20 cellular contexts compared by ENCODE assay signal in genomic region chr6:132843316-132844040, GRCh38. TPM values are rescaled to one million over a fixed set of nuclear protein-coding genes. Genes with fewer than 3 reads are reported as not detected.
DNase-seq lines count a peak whose midpoint lies in the region; ATAC-seq, FAIRE-seq and TF ChIP-seq lines count a peak whose summit lies in the region.
"Had no signal": no experiment of that assay in that cellular context is flagged by ENCODE, and none has a peak within 500 bp of the region (broad histone marks: within the 10 kb centered on the region; RNA-seq: fewer than 3 reads in every experiment).

No MANE protein-coding gene starts in this region.

- intact Hi-C loops in activated CD8-positive, alpha-beta T cell treated with anti-CD3 and anti-CD28 coated beads for 36 hours (cut with micrococcal nuclease): no loop called here

- CTCF ChIA-PET in HEK293T (lab: Yijun Ruan, JAX): no interaction called here
- CTCF ChIA-PET in H1 (lab: Charles Lee; ENCODE audit: partially characterized antibody): interaction anchor here (3.7 kb wide), 1 partner anchor 12 kb away, joined by 17 read pairs; no protein-coding TSS in a partner anchor
- CTCF ChIA-PET in activated CD8-positive, alpha-beta T cell treated with anti-CD3 and anti-CD28 coated beads for 36 hours (lab: Charles Lee): no interaction called here

- H3K79me1 ChIP-seq in H1 (ENCODE audit: low read depth, low read length): no peaks in the 10 kb centered on the region
- no peaks in the 10 kb centered on the region for H3K79me1 ChIP-seq in mesendoderm (ENCODE audit: low read length)

- H2BK15ac ChIP-seq in H1 (ENCODE audit: low read length) (no peak overlapping the region), mesendoderm (replicated peaks; ENCODE audit: low read depth) (no peak overlapping the region)

- ATAC-seq in activated CD8-positive, alpha-beta T cell treated with anti-CD3 and anti-CD28 coated beads for 36 hours: no peak
- ATAC-seq: HCT116 had no signal

- no peak overlapping the region for H3K4me3 Mint-ChIP-seq in activated CD8-positive, alpha-beta T cell treated with anti-CD3 and anti-CD28 coated beads for 36 hours
- H3K4me3 Mint-ChIP-seq: CD4-positive, CD25-positive, alpha-beta regulatory T cell had no signal

- POLR2A ChIA-PET in HEK293T (lab: Yijun Ruan, JAX) (no interaction called here), H1 (lab: Charles Lee; ENCODE audit: partially characterized antibody) (interaction anchor here (0.9 to 1.5 kb wide), 3 partner anchors 25 to 29 kb away, joined by 3 to 4 read pairs (median 3); partner anchors contain the start of gene RPS12)
- POLR2A ChIA-PET in activated CD8-positive, alpha-beta T cell treated with anti-CD3 and anti-CD28 coated beads for 36 hours (lab: Charles Lee): no interaction called here

- TF ChIP-seq POLR2A in H1 (IDR thresholded peaks at IDR 0.05; ENCODE audit: control extremely low read depth in 1 of 2, low read depth in 2 of 2, low read length in 2 of 2): no peak

- H3K36me3 ChIP-seq in H1 (ENCODE audit: control insufficient read depth in 2 of 4, insufficient read depth in 4 of 4, low read length in 3 of 4) (no peaks in the 10 kb centered on the region), mesendoderm (ENCODE audit: control insufficient read depth, insufficient read depth, low read length) (no peaks in the 10 kb centered on the region)
- H3K36me3 ChIP-seq: BE2C had no signal

- H3K4ac ChIP-seq in H1 (replicated peaks; ENCODE audit: insufficient read length, low read depth, low read length) (no peak overlapping the region), mesendoderm (ENCODE audit: low read depth, low read length) (no peak overlapping the region)

- 88% methylated on average over 8 of the region's 8 CpGs; no CpG with 5 or more reads in 1 of the 2 experiments for WGBS in H1 (ENCODE audit: extremely low coverage in 1 of 2, insufficient coverage in 1 of 2, insufficient read length in 1 of 2, insufficient replicate concordance in 2 of 2, low coverage in 1 of 2, low lambda C conversion rate in 2 of 2, missing lambda C conversion rate in 1 of 2), 2 experiments
- no CpG with 5 or more reads among the region's 8 CpGs for WGBS in mesendoderm (ENCODE audit: extremely low coverage, insufficient coverage, low lambda C conversion rate)

- H4K5ac ChIP-seq in H1 (ENCODE audit: insufficient read length, low read depth, low read length) (no peak overlapping the region), mesendoderm (ENCODE audit: low read length) (no peak overlapping the region)

- H3K4me1 Mint-ChIP-seq in activated CD8-positive, alpha-beta T cell treated with anti-CD3 and anti-CD28 coated beads for 36 hours (ENCODE audit: low read depth): no peaks in the 10 kb centered on the region
- H3K4me1 Mint-ChIP-seq: CD4-positive, CD25-positive, alpha-beta regulatory T cell had no signal

- no peak overlapping the region for H3K4me3 ChIP-seq in H1 (ENCODE audit: extremely low read depth in 1 of 4, insufficient read depth in 2 of 4, low read depth in 3 of 4, low read length in 4 of 4)
- H3K4me3 ChIP-seq in mesendoderm (ENCODE audit: low read length): no peak overlapping the region
- H3K4me3 ChIP-seq: GM23248 had no signal

- H3K4me1 ChIP-seq in H1 (replicated peaks in 1 of 4; ENCODE audit: control insufficient read depth in 3 of 4, insufficient read depth in 4 of 4, low read length in 3 of 4) (peaks cover 0 to 2% (median 0%) of the 10 kb centered on the region in 4 experiments; a peak in 2 of 7 replicates), mesendoderm (ENCODE audit: control insufficient read depth, low read depth, low read length) (no peaks in the 10 kb centered on the region)
- H3K4me1 ChIP-seq: BE2C had no signal

- H3K9me3 Mint-ChIP-seq in activated CD8-positive, alpha-beta T cell treated with anti-CD3 and anti-CD28 coated beads for 36 hours: no peaks in the 10 kb centered on the region
- H3K9me3 Mint-ChIP-seq: CD4-positive, CD25-positive, alpha-beta regulatory T cell had no signal

- H3K27ac Mint-ChIP-seq in activated CD8-positive, alpha-beta T cell treated with anti-CD3 and anti-CD28 coated beads for 36 hours: no peak overlapping the region

- no peak overlapping the region for H3K56ac ChIP-seq in H1 (replicated peaks; ENCODE audit: insufficient read length, low read depth, low read length)
- no peak overlapping the region for H3K56ac ChIP-seq in mesendoderm (ENCODE audit: low read length)

- no peak overlapping the region for H3K23ac ChIP-seq in H1 (ENCODE audit: insufficient read length)
- no peak overlapping the region for H3K23ac ChIP-seq in mesendoderm (ENCODE audit: low read length)

- H3K27ac ChIP-seq in H1 (ENCODE audit: low read depth, low read length) (no peak overlapping the region), mesendoderm (ENCODE audit: low read depth, low read length) (no peak overlapping the region)
- H3K27ac ChIP-seq: GM23248 had no signal

- H2BK120ac ChIP-seq in H1 (replicated peaks; ENCODE audit: low read depth, low read length): no peak overlapping the region
- H2BK120ac ChIP-seq in mesendoderm (ENCODE audit: low read depth, low read length): peak overlapping the region; percentile 12

- no peaks in the 10 kb centered on the region for H4K20me1 ChIP-seq in H1 (replicated peaks in 1 of 2; ENCODE audit: control insufficient read depth in 1 of 2, insufficient read depth in 2 of 2, low read length in 2 of 2)

- no peak overlapping the region for H2AFZ ChIP-seq in H1 (ENCODE audit: low read length)
- H2AFZ ChIP-seq: GM23248 had no signal

- no peak overlapping the region for H2BK12ac ChIP-seq in H1 (ENCODE audit: low read depth, low read length)

- H3K79me2 ChIP-seq in H1 (ENCODE audit: control insufficient read depth in 1 of 2, insufficient read depth in 2 of 2, low read length in 2 of 2): no peaks in the 10 kb centered on the region
- no peaks in the 10 kb centered on the region for H3K79me2 ChIP-seq in mesendoderm (ENCODE audit: control insufficient read depth, insufficient read depth, low read length)

- H3K4me2 ChIP-seq in H1 (ENCODE audit: insufficient read depth in 1 of 2, low read depth in 2 of 2, low read length in 2 of 2): peak overlapping the region in 1 of 2 experiments; percentile 10; a peak in 1 of 4 replicates
- no peak overlapping the region for H3K4me2 ChIP-seq in mesendoderm (ENCODE audit: low read length)

- no peak for DNase-seq in HEK293T (ENCODE audit: extremely low spot score)
- DNase-seq in NCI-H146 (lab: John Stamatoyannopoulos, UW): peak; percentile 71
- no peak for DNase-seq in H1 (ENCODE audit: low read depth in 1 of 2, low spot score in 2 of 2)
- DNase-seq in mesendoderm: no peak
- DNase-seq in stimulated activated CD4-positive, alpha-beta T cell treated with anti-CD3 and anti-CD28 coated beads, Interleukin-2, amount 100 ng/mL, for 48 hours: no peak
- no peak for DNase-seq in superior temporal gyrus (ENCODE audit: extremely low spot score)
- no peak for DNase-seq in activated CD8-positive, alpha-beta T cell treated with anti-CD3 and anti-CD28 coated beads for 36 hours
- no peak for DNase-seq in activated naive CD4-positive, alpha-beta T cell (lab: John Stamatoyannopoulos, UW)
- DNase-seq: ACHN; BE2C; C1 segment of cervical spinal cord; CD4-positive, CD25-positive, alpha-beta regulatory T cell; DMS153; DMS79; GDM1; GM23248; H7 had no signal

- H3K27me3 Mint-ChIP-seq in activated CD8-positive, alpha-beta T cell treated with anti-CD3 and anti-CD28 coated beads for 36 hours: peaks cover 1% of the 10 kb centered on the region

- H3K36me3 Mint-ChIP-seq in activated CD8-positive, alpha-beta T cell treated with anti-CD3 and anti-CD28 coated beads for 36 hours (ENCODE audit: low read depth): no peaks in the 10 kb centered on the region
- H3K36me3 Mint-ChIP-seq: CD4-positive, CD25-positive, alpha-beta regulatory T cell had no signal

- H3K9me3 ChIP-seq in H1 (ENCODE audit: insufficient read depth in 2 of 2, low read depth in 1 of 2, low read length in 1 of 2): no peaks in the 10 kb centered on the region
- H3K9me3 ChIP-seq: BE2C had no signal

- no peak overlapping the region for H3K18ac ChIP-seq in H1 (ENCODE audit: extremely low read depth, low read length)
- no peak overlapping the region for H3K18ac ChIP-seq in mesendoderm (ENCODE audit: low read length)

- no peak for TF ChIP-seq EP300 in H1 (IDR thresholded peaks at IDR 0.05; ENCODE audit: borderline replicate concordance in 1 of 2, low read depth in 2 of 2, low read length in 2 of 2)

- no peak overlapping the region for H4K8ac ChIP-seq in H1 (ENCODE audit: extremely low read depth, insufficient read depth, low read length)
- H4K8ac ChIP-seq in mesendoderm (ENCODE audit: low read depth, low read length): no peak overlapping the region

- no peak overlapping the region for H4K91ac ChIP-seq in H1 (replicated peaks; ENCODE audit: insufficient read length, low read length)

- no peak for TF ChIP-seq RAD21 in H1 (IDR thresholded peaks at IDR 0.05 in 1 of 2, conservative IDR thresholded peaks at IDR 0.05 in 1 of 2; ENCODE audit: low read depth in 2 of 2, low read length in 2 of 2)

- H3K9ac ChIP-seq in H1 (replicated peaks in 1 of 4; ENCODE audit: extremely low read depth in 1 of 4, low read depth in 3 of 4, low read length in 3 of 4) (no peak overlapping the region), mesendoderm (ENCODE audit: low read length) (no peak overlapping the region)
- H3K9ac ChIP-seq: GM23248 had no signal

- H2BK5ac ChIP-seq in H1 (ENCODE audit: low read depth, low read length): no peak overlapping the region
- H2BK5ac ChIP-seq in mesendoderm (ENCODE audit: low read length): no peak overlapping the region

- no peak overlapping the region for H3K14ac ChIP-seq in H1 (ENCODE audit: insufficient read length)

- no peaks in the 10 kb centered on the region for H3K23me2 ChIP-seq in H1 (ENCODE audit: low read depth, low read length)

- H2BK20ac ChIP-seq in H1 (ENCODE audit: low read length): no peak overlapping the region

- TF ChIP-seq CTCF in H1 (IDR thresholded peaks at IDR 0.05; ENCODE audit: control extremely low read depth in 1 of 3, insufficient read depth in 1 of 3, low read depth in 1 of 3, low read length in 3 of 3): no peak
- TF ChIP-seq CTCF in activated CD8-positive, alpha-beta T cell treated with anti-CD3 and anti-CD28 coated beads for 36 hours (IDR thresholded peaks at IDR 0.05): no peak

- peak; percentile 57 for FAIRE-seq in H1 (lab: Jason Lieb, UNC)
- FAIRE-seq: GM12892, GM18507 had no signal

- H3K27me3 ChIP-seq in H1 (replicated peaks in 1 of 4; ENCODE audit: control insufficient read depth in 3 of 4, extremely low read depth in 1 of 4, insufficient read depth in 3 of 4, low read length in 3 of 4): no peaks in the 10 kb centered on the region
- H3K27me3 ChIP-seq in mesendoderm (ENCODE audit: insufficient read depth, low read length, poor library complexity): no peaks in the 10 kb centered on the region
- H3K27me3 ChIP-seq: BE2C had no signal

- H2AK5ac ChIP-seq in H1 (ENCODE audit: low read depth, low read length) (no peak overlapping the region), mesendoderm (ENCODE audit: low read length) (no peak overlapping the region)

RNA-seq across cellular contexts. Expression of gene RPS12, which starts 29.1 kb away (rescaled TPM):
- total RNA-seq in H1 (2021; fragmentation: NEBNext Ultra II Directional; extraction: Animal tissue kit (Norgen Biotek cat#: 25700)): 1,733 and 1,771 TPM in 2 replicates
- polyA plus RNA-seq in H1 (2011; rRNA removed): 7,878 and 9,013 TPM in 2 replicates
- 8,410 TPM for polyA plus RNA-seq in H1 (2011; cell fraction: cytosol; rRNA removed)
- polyA plus RNA-seq in H1 (2011; cell fraction: nucleus; rRNA removed): 2,768 TPM
- polyA plus RNA-seq in H1 (2012, experiment 1 of 2): 3,427 to 4,994 TPM (median 4,597 TPM) in 4 replicates
- 3,691 TPM for polyA plus RNA-seq in H1 (2012, experiment 2 of 2)
- 3,007 TPM for polyA plus RNA-seq in H1 (2013, experiment 1 of 2)
- 3,236 TPM for polyA plus RNA-seq in H1 (2013, experiment 2 of 2)
- 2,795 and 3,266 TPM in 2 replicates for polyA minus RNA-seq in H1 (2011; rRNA and poly(A)+ RNA removed)
- polyA minus RNA-seq in H1 (2011; cell fraction: cytosol; rRNA and poly(A)+ RNA removed): 1,027 TPM
- polyA minus RNA-seq in H1 (2011; cell fraction: nucleus; rRNA and poly(A)+ RNA removed): 998 TPM
- 3,709 TPM for polyA plus RNA-seq in mesendoderm (2013, experiment 1 of 2)
- 3,667 TPM for polyA plus RNA-seq in mesendoderm (2013, experiment 2 of 2)
- 1,000 to 10,000 TPM; 2,058 to 2,107 TPM for total RNA-seq in activated CD8-positive, alpha-beta T cell treated with anti-CD3 and anti-CD28 coated beads for 36 hours

RNA-seq across cellular contexts. Expression of gene SLC18B1, which starts 45.0 kb away (rescaled TPM):
- total RNA-seq in H1 (2021; fragmentation: NEBNext Ultra II Directional; extraction: Animal tissue kit (Norgen Biotek cat#: 25700)): 22.0 and 23.4 TPM in 2 replicates
- 10.6 and 17.2 TPM in 2 replicates for polyA plus RNA-seq in H1 (2011; rRNA removed)
- polyA plus RNA-seq in H1 (2011; cell fraction: cytosol; rRNA removed): 19.0 TPM
- 4.7 TPM for polyA plus RNA-seq in H1 (2011; cell fraction: nucleus; rRNA removed)
- polyA plus RNA-seq in H1 (2012, experiment 1 of 2): 13.8 to 21.4 TPM (median 16.7 TPM) in 4 replicates
- polyA plus RNA-seq in H1 (2012, experiment 2 of 2): 4.8 TPM
- 32.1 TPM for polyA plus RNA-seq in H1 (2013, experiment 1 of 2)
- 35.8 TPM for polyA plus RNA-seq in H1 (2013, experiment 2 of 2)
- 17.0 and 20.5 TPM in 2 replicates for polyA minus RNA-seq in H1 (2011; rRNA and poly(A)+ RNA removed)
- polyA minus RNA-seq in H1 (2011; cell fraction: cytosol; rRNA and poly(A)+ RNA removed): 4.8 TPM
- 6.9 TPM for polyA minus RNA-seq in H1 (2011; cell fraction: nucleus; rRNA and poly(A)+ RNA removed)
- 13.6 TPM for polyA plus RNA-seq in mesendoderm (2013, experiment 1 of 2)
- polyA plus RNA-seq in mesendoderm (2013, experiment 2 of 2): 12.8 TPM
- total RNA-seq in activated CD8-positive, alpha-beta T cell treated with anti-CD3 and anti-CD28 coated beads for 36 hours: 1 to 10 TPM; 7.0 to 8.5 TPM
